In genomic region chr22:46004105-46004866, GRCh38 we compare ENCODE assay signal across 12 cellular contexts. TPM values are rescaled to one million over a fixed set of nuclear protein-coding genes. Genes with fewer than 3 reads are reported as not detected.
DNase-seq lines count a peak whose midpoint lies in the region; ATAC-seq, FAIRE-seq and TF ChIP-seq lines count a peak whose summit lies in the region.
"Had no signal": no experiment of that assay in that cellular context is flagged by ENCODE, and none has a peak within 500 bp of the region (broad histone marks: within the 10 kb centered on the region; RNA-seq: fewer than 3 reads in every experiment).

No MANE protein-coding gene starts in this region.

- H3K4me1 ChIP-seq in RWPE2 (ENCODE audit: insufficient read depth, poor library complexity, severe bottlenecking) (peaks cover 13% of the 10 kb centered on the region), small intestine (ENCODE audit: control insufficient read depth in 2 of 2, insufficient read depth in 1 of 2, low read depth in 1 of 2, low read length in 1 of 2) (peaks cover 0 to 3% of the 10 kb centered on the region in 2 donors)

- no peak overlapping the region for H3K27ac ChIP-seq in RWPE2 (ENCODE audit: poor library complexity, severe bottlenecking)
- no peak overlapping the region for H3K27ac ChIP-seq in small intestine (ENCODE audit: low read depth in 1 of 2, low read length in 1 of 2)

- no peak for FAIRE-seq in small intestine (lab: Jason Lieb, UNC)

- DNase-seq in activated naive CD4-positive, alpha-beta T cell treated with anti-CD3 and anti-CD28 coated beads for 36 hours: no peak
- DNase-seq in RWPE2 (ENCODE audit: low spot score) (peak; percentile 51), immature natural killer cell (peak; percentile 80 to 81 (median 80)), T1000 (lab: John Stamatoyannopoulos, UW) (no peak), small intestine (no peak)
- peak; percentile 50 for DNase-seq in stimulated activated naive CD8-positive, alpha-beta T cell treated with anti-CD3 and anti-CD28 coated beads, Interleukin-15, Interleukin-2, amounts not matched to agents 100 U/mL and 50 U/mL, for 24 hours
- DNase-seq: amygdala, midbrain, NCI-H526 had no signal

- peak overlapping the region; percentile 36 for H3K4me3 Mint-ChIP-seq in activated naive CD4-positive, alpha-beta T cell treated with anti-CD3 and anti-CD28 coated beads, Interleukin-2, amount 50 U/mL, for 24 hours
- no peak overlapping the region for H3K4me3 Mint-ChIP-seq in activated naive CD4-positive, alpha-beta T cell treated with anti-CD3 and anti-CD28 coated beads for 36 hours
- H3K4me3 Mint-ChIP-seq in immature natural killer cell: peak overlapping the region; percentile 74 to 89 (median 76)

- H3K27me3 Mint-ChIP-seq in activated naive CD4-positive, alpha-beta T cell treated with anti-CD3 and anti-CD28 coated beads, Interleukin-2, amount 50 U/mL, for 24 hours: no peaks in the 10 kb centered on the region
- no peaks in the 10 kb centered on the region for H3K27me3 Mint-ChIP-seq in activated naive CD4-positive, alpha-beta T cell treated with anti-CD3 and anti-CD28 coated beads for 36 hours (ENCODE audit: low read depth)
- peaks cover 2 to 8% (median 7%) of the 10 kb centered on the region in 3 donors for H3K27me3 Mint-ChIP-seq in immature natural killer cell (ENCODE audit: low read depth in 3 of 3)

- intact Hi-C loops in activated naive CD4-positive, alpha-beta T cell treated with anti-CD3 and anti-CD28 coated beads for 36 hours (cut with micrococcal nuclease): no loop called here

- H3K27me3 ChIP-seq in RWPE2 (ENCODE audit: insufficient read depth, poor library complexity, severe bottlenecking) (no peaks in the 10 kb centered on the region), small intestine (ENCODE audit: control insufficient read depth in 2 of 2, insufficient read depth in 2 of 2, low read length in 2 of 2) (no peaks in the 10 kb centered on the region)

- no peaks in the 10 kb centered on the region for H3K36me3 ChIP-seq in RWPE2 (ENCODE audit: low read depth)
- no peaks in the 10 kb centered on the region for H3K36me3 ChIP-seq in small intestine (ENCODE audit: control insufficient read depth in 2 of 2, insufficient read depth in 2 of 2, low read length in 2 of 2)

- no peak for TF ChIP-seq CTCF in RWPE2 (IDR thresholded peaks at IDR 0.05; ENCODE audit: poor library complexity, severe bottlenecking)

- ATAC-seq in RWPE2 (ENCODE audit: low read depth) (no peak), HG03432 (IDR thresholded peaks at IDR 0.05; ENCODE audit: unreplicated experiment) (no peak)
- peak; percentile 33 for ATAC-seq in stimulated activated naive CD8-positive, alpha-beta T cell treated with anti-CD3 and anti-CD28 coated beads, Interleukin-15, Interleukin-2, amounts not matched to agents 100 U/mL and 50 U/mL, for 24 hours

- H3K36me3 Mint-ChIP-seq in activated naive CD4-positive, alpha-beta T cell treated with anti-CD3 and anti-CD28 coated beads, Interleukin-2, amount 50 U/mL, for 24 hours: no peaks in the 10 kb centered on the region
- H3K36me3 Mint-ChIP-seq in activated naive CD4-positive, alpha-beta T cell treated with anti-CD3 and anti-CD28 coated beads for 36 hours (ENCODE audit: low read depth): no peaks in the 10 kb centered on the region
- peaks cover 0 to 2% (median 0%) of the 10 kb centered on the region in 3 donors for H3K36me3 Mint-ChIP-seq in immature natural killer cell

- H3K9me3 ChIP-seq in RWPE2 (ENCODE audit: severe bottlenecking): no peaks in the 10 kb centered on the region
- no peaks in the 10 kb centered on the region for H3K9me3 ChIP-seq in small intestine (ENCODE audit: control insufficient read depth, low read depth)

- 72 to 86% (median 75%) methylated on average over 19 of the region's 19 CpGs for WGBS in small intestine, 3 donors

- H3K4me1 Mint-ChIP-seq in activated naive CD4-positive, alpha-beta T cell treated with anti-CD3 and anti-CD28 coated beads, Interleukin-2, amount 50 U/mL, for 24 hours: peaks cover 11% of the 10 kb centered on the region
- H3K4me1 Mint-ChIP-seq in activated naive CD4-positive, alpha-beta T cell treated with anti-CD3 and anti-CD28 coated beads for 36 hours (ENCODE audit: low read depth): peaks cover 9% of the 10 kb centered on the region
- peaks cover 22 to 30% of the 10 kb centered on the region in 2 donors for H3K4me1 Mint-ChIP-seq in immature natural killer cell

- no peaks in the 10 kb centered on the region for H3K9me3 Mint-ChIP-seq in activated naive CD4-positive, alpha-beta T cell treated with anti-CD3 and anti-CD28 coated beads, Interleukin-2, amount 50 U/mL, for 24 hours
- peaks cover 2% of the 10 kb centered on the region for H3K9me3 Mint-ChIP-seq in activated naive CD4-positive, alpha-beta T cell treated with anti-CD3 and anti-CD28 coated beads for 36 hours
- H3K9me3 Mint-ChIP-seq in immature natural killer cell: peaks cover 0 to 2% (median 0%) of the 10 kb centered on the region in 6 donors

- CTCF ChIA-PET in activated naive CD4-positive, alpha-beta T cell treated with anti-CD3 and anti-CD28 coated beads for 36 hours (lab: Charles Lee): interaction anchor here (4.5 to 10.3 kb wide), 2 partner anchors 9 to 114 kb away, joined by 40 to 209 read pairs; no protein-coding TSS in a partner anchor

- H3K4me3 ChIP-seq in RWPE2 (ENCODE audit: severe bottlenecking) (no peak overlapping the region), small intestine (ENCODE audit: low read depth in 1 of 2, low read length in 2 of 2) (no peak overlapping the region)

- H3K27ac Mint-ChIP-seq in activated naive CD4-positive, alpha-beta T cell treated with anti-CD3 and anti-CD28 coated beads, Interleukin-2, amount 50 U/mL, for 24 hours: peak overlapping the region; percentile 12
- no peak overlapping the region for H3K27ac Mint-ChIP-seq in activated naive CD4-positive, alpha-beta T cell treated with anti-CD3 and anti-CD28 coated beads for 36 hours
- peak overlapping the region; percentile 61 to 92 (median 86) for H3K27ac Mint-ChIP-seq in immature natural killer cell

RNA-seq across cellular contexts. Expression of gene WNT7B, which starts 27.3 kb away (rescaled TPM):
- not detected for total RNA-seq in activated naive CD4-positive, alpha-beta T cell treated with anti-CD3 and anti-CD28 coated beads for 36 hours
- polyA plus RNA-seq in immature natural killer cell (not detected), small intestine (under 1 TPM in 2 of 3 donors, not detected in 1; 0.03 to 0.22 TPM)
- total RNA-seq: dermis microvascular lymphatic vessel endothelial cell had no signal

Comparison
In these comparisons a context has a peak if more than half of its experiments do, and no peak if none do; other contexts are left out.
1. DNase-seq: peak in RWPE2 (single experiment), immature natural killer cell (3 of 3) and stimulated activated naive CD8-positive, alpha-beta T cell treated with anti-CD3 and anti-CD28 coated beads, Interleukin-15, Interleukin-2, amounts not matched to agents 100 U/mL and 50 U/mL, for 24 hours (single experiment); none in activated naive CD4-positive, alpha-beta T cell treated with anti-CD3 and anti-CD28 coated beads for 36 hours (single experiment), T1000 (single experiment) and small intestine (single experiment).